ENCODE assay signal across 9 cellular contexts in the genomic region with DNA sequence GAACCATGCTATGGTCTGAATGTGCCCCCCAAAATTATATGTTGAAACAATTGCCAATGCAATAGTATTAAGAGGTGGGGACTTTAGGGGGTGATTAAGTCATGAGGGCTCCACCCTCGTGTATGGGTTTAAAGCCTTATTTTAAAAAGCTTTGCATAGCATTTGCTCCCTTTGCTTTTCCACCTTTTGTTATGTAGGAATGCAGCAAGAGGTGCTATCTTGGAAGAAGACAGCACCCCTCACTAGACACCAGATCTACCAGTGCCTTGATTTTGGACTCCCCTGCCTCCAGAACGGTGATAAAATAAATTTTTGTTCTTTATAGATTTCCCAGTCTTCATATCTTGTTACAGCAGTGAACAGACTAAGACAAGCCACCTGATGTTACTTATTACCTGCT. TPM values are rescaled to one million over a fixed set of nuclear protein-coding genes. Genes with fewer than 3 reads are reported as not detected.
"Had no signal": no experiment of that assay in that cellular context is flagged by ENCODE, and none has a peak within 500 bp of the region (broad histone marks: within the 10 kb centered on the region; RNA-seq: fewer than 3 reads in every experiment).

No MANE protein-coding gene starts in this region.

- H3K9me3 Mint-ChIP-seq: HFFc6 had no signal

- FAIRE-seq: HepG2 had no signal

- H3K4me3 Mint-ChIP-seq: HFFc6, IgD-negative memory B cell had no signal

- H3K9ac ChIP-seq: GM23248 had no signal

- ATAC-seq: HCT116, HepG2 had no signal

- H2AFZ ChIP-seq: GM23248 had no signal

- H3K27ac ChIP-seq: GM23248, HL-60 had no signal

- H3K27ac Mint-ChIP-seq: HFFc6, IgD-negative memory B cell had no signal

- DNase-seq: GM23248, H7, HFFc6 had no signal

- H3K27me3 Mint-ChIP-seq: IgD-negative memory B cell had no signal

- H3K36me3 Mint-ChIP-seq: IgD-negative memory B cell had no signal

- H3K36me3 ChIP-seq: HAP-1 had no signal

- H3K4me3 ChIP-seq: GM23248, HAP-1 had no signal

- H3K4me1 ChIP-seq: HAP-1 had no signal

- H3K9me3 ChIP-seq: HAP-1 had no signal

RNA-seq across cellular contexts. Expression of gene NPNT, which starts 23.3 kb away (rescaled TPM):
- total RNA-seq: GM23248, HFFc6, HT1080 had no signal
- polyA plus RNA-seq: GM23248, IgD-negative memory B cell had no signal
